Comparison of ENCODE assay signal across 1 cellular context in genomic region chrX:153966283-153966688, GRCh38.
A peak's percentile ranks its signal among the peaks of the same experiment; 100 is the strongest.
TF ChIP-seq lines count a peak whose summit lies in the region.

No MANE protein-coding gene starts in this region.

TF ChIP-seq in HepG2, 621 proteins besides CTCF, POLR2A, EP300 and RAD21:
- TF ChIP-seq AGO2 (optimal IDR thresholded peaks at IDR 0.05; ENCODE audit: low read depth, low read length), result peak; percentile 53
- no peak for TF ChIP-seq ZNF790 (CRISPR knock-in tag; IDR thresholded peaks at IDR 0.05; ENCODE audit: borderline replicate concordance)
